ENCODE assay signal across 1 cellular context in the genomic region with DNA sequence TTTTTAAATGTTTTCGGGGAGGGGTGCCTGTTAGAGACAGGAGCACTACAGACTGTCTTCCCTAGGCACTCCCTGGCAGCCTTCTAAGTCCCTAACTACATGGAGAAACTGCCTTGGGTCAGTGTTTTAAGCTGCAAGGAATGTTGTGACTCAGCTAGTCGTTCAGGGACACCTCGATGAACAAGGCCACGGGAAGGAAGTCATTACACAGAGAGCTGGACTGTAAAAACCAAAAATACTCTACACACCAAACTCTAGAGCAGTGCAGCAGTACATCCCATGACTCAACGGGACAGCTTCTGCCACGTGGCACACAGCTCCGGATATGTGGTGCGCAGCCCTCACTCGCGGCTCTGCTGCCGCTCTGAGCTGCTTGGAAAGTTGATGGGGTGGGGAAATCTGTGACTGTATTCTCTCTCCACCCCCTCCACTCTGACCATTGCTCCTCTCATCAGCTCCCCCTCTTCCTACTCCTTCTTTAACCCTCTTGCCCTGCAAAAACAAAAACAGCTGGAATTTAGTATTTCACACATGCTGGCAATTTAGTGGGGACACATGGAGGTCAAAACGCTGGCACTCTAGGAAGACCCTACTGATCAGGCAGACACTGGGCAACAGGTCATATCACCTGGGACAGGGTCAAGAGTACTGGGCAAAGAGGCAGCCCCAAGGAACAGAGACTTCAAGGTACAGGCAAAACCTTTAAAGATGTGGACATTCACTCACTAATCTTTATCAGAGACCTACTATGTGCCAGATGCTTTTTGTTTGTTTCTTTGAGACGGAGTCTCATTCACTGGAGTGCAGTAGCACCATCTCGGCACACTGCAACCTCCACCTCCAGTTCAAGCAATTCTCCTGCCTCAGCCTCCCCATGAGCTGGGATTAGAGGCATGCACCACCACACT.
A peak's percentile ranks its signal among the peaks of the same experiment; 100 is the strongest.
TF ChIP-seq lines count a peak whose summit lies in the region.

No MANE protein-coding gene starts in this region.

TF ChIP-seq in HepG2, 621 proteins besides CTCF, POLR2A, EP300 and RAD21 (continued from another document and continues in another):
- TF ChIP-seq GMEB2 (CRISPR knock-in tag; IDR thresholded peaks at IDR 0.05; ENCODE audit: low read depth): no peak
- TF ChIP-seq ZBTB2 (CRISPR knock-in tag; IDR thresholded peaks at IDR 0.05; ENCODE audit: low read depth): no peak
- TF ChIP-seq FOXA3 (CRISPR knock-in tag; IDR thresholded peaks at IDR 0.05): peak; percentile 12; the same call in 1 of the 2 replicates
- peak; percentile 19; the same call in 1 of the 2 replicates for TF ChIP-seq PPARG (CRISPR knock-in tag; conservative IDR thresholded peaks at IDR 0.05)
- no peak for TF ChIP-seq SRSF4 (IDR thresholded peaks at IDR 0.05; ENCODE audit: low read depth, low read length, poor library complexity, severe bottlenecking)
- peak; percentile 68; the same call in 1 of the 2 replicates for TF ChIP-seq KAT8 (CRISPR knock-in tag; IDR thresholded peaks at IDR 0.05)
- no peak; the same call in none of the 2 replicates for TF ChIP-seq ZNF547 (CRISPR knock-in tag; IDR thresholded peaks at IDR 0.05)
- peak; percentile 69; the same call in 1 of the 2 replicates for TF ChIP-seq CREBL2 (CRISPR knock-in tag; IDR thresholded peaks at IDR 0.05; ENCODE audit: borderline replicate concordance)
- no peak for TF ChIP-seq MAFK (conservative IDR thresholded peaks at IDR 0.05 in 1 of 2, IDR thresholded peaks at IDR 0.05 in 1 of 2; ENCODE audit: low read length in 2 of 2)
- TF ChIP-seq RAD51 (IDR thresholded peaks at IDR 0.05; ENCODE audit: borderline replicate concordance): no peak
- TF ChIP-seq ZNF616 (CRISPR knock-in tag; IDR thresholded peaks at IDR 0.05; ENCODE audit: low read depth): 0 out of 2 replicates have a peak, but pooled peaks have one; percentile 49
- peak; percentile 47; the same call in 1 of the 2 replicates for TF ChIP-seq ZNF607 (CRISPR knock-in tag; IDR thresholded peaks at IDR 0.05; ENCODE audit: borderline replicate concordance)
- no peak for TF ChIP-seq MATR3 (CRISPR knock-in tag; IDR thresholded peaks at IDR 0.05)
- TF ChIP-seq FOXK2 (IDR thresholded peaks at IDR 0.05): no peak
- TF ChIP-seq ZNF678 (CRISPR knock-in tag; IDR thresholded peaks at IDR 0.05): no peak
- TF ChIP-seq CREB1 (IDR thresholded peaks at IDR 0.05): no peak
- TF ChIP-seq CREB1 (CRISPR knock-in tag; IDR thresholded peaks at IDR 0.05): no peak
- no peak for TF ChIP-seq ZFP62 (CRISPR knock-in tag; IDR thresholded peaks at IDR 0.05)
- no peak for TF ChIP-seq GMEB1 (CRISPR knock-in tag; IDR thresholded peaks at IDR 0.05; ENCODE audit: borderline replicate concordance)
- TF ChIP-seq U2AF1 (optimal IDR thresholded peaks at IDR 0.05; ENCODE audit: low read depth, low read length): no peak
- TF ChIP-seq, protein P1, sequence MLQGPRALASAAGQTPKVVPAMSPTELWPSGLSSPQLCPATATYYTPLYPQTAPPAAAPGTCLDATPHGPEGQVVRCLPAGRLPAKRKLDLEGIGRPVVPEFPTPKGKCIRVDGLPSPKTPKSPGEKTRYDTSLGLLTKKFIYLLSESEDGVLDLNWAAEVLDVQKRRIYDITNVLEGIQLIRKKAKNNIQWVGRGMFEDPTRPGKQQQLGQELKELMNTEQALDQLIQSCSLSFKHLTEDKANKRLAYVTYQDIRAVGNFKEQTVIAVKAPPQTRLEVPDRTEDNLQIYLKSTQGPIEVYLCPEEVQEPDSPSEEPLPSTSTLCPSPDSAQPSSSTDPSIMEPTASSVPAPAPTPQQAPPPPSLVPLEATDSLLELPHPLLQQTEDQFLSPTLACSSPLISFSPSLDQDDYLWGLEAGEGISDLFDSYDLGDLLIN (CRISPR knock-in tag; IDR thresholded peaks at IDR 0.05; ENCODE audit: borderline replicate concordance): no peak
- TF ChIP-seq GABPB1 (CRISPR knock-in tag; IDR thresholded peaks at IDR 0.05): 0 out of 2 replicates have a peak, but pooled peaks have one; percentile 32
- TF ChIP-seq SP1 (IDR thresholded peaks at IDR 0.05): no peak
- no peak for TF ChIP-seq SP1 (CRISPR knock-in tag; IDR thresholded peaks at IDR 0.05)
- peak; percentile 93 for TF ChIP-seq MYC (CRISPR knock-in tag; IDR thresholded peaks at IDR 0.05; ENCODE audit: borderline replicate concordance)
- TF ChIP-seq PITX1 (CRISPR knock-in tag; IDR thresholded peaks at IDR 0.05): no peak
- TF ChIP-seq HIC2 (CRISPR knock-in tag; IDR thresholded peaks at IDR 0.05; ENCODE audit: low read depth): no peak
- TF ChIP-seq ZNF891 (CRISPR knock-in tag; IDR thresholded peaks at IDR 0.05): peak; percentile 68; the same call in 1 of the 2 replicates
- TF ChIP-seq ZMYM2 (CRISPR knock-in tag; IDR thresholded peaks at IDR 0.05): 0 out of 2 replicates have a peak, but pooled peaks have one; percentile 14
- no peak; the same call in 1 of the 2 replicates for TF ChIP-seq POLR2AphosphoS5 (IDR thresholded peaks at IDR 0.05; ENCODE audit: low read depth, low read length)
- no peak for TF ChIP-seq YY1 (IDR thresholded peaks at IDR 0.05; ENCODE audit: insufficient read depth, insufficient replicate concordance, low read depth, low read length)
- TF ChIP-seq KDM6A (CRISPR knock-in tag; IDR thresholded peaks at IDR 0.05; ENCODE audit: low read depth): no peak
- 0 out of 2 replicates have a peak, but pooled peaks have one; percentile 63 for TF ChIP-seq ESRRA (CRISPR knock-in tag; IDR thresholded peaks at IDR 0.05; ENCODE audit: low read depth)
- no peak for TF ChIP-seq PCBP2 (optimal IDR thresholded peaks at IDR 0.05; ENCODE audit: low read depth, low read length, poor library complexity, severe bottlenecking)
- no peak for TF ChIP-seq REL (CRISPR knock-in tag; conservative IDR thresholded peaks at IDR 0.05)
- TF ChIP-seq NFRKB (IDR thresholded peaks at IDR 0.05): no peak
- TF ChIP-seq, protein P2, sequence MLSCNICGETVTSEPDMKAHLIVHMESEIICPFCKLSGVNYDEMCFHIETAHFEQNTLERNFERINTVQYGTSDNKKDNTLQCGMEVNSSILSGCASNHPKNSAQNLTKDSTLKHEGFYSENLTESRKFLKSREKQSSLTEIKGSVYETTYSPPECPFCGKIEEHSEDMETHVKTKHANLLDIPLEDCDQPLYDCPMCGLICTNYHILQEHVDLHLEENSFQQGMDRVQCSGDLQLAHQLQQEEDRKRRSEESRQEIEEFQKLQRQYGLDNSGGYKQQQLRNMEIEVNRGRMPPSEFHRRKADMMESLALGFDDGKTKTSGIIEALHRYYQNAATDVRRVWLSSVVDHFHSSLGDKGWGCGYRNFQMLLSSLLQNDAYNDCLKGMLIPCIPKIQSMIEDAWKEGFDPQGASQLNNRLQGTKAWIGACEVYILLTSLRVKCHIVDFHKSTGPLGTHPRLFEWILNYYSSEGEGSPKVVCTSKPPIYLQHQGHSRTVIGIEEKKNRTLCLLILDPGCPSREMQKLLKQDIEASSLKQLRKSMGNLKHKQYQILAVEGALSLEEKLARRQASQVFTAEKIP (CRISPR knock-in tag; IDR thresholded peaks at IDR 0.05; ENCODE audit: borderline replicate concordance): no peak
- TF ChIP-seq MXI1 (IDR thresholded peaks at IDR 0.05; ENCODE audit: borderline replicate concordance, low read depth, low read length): peak; percentile 78; the same call in 1 of the 3 replicates
- no peak for TF ChIP-seq ZNF20 (CRISPR knock-in tag; IDR thresholded peaks at IDR 0.05)
- TF ChIP-seq TP53 (CRISPR knock-in tag; conservative IDR thresholded peaks at IDR 0.05): no peak
- 0 out of 2 replicates have a peak, but pooled peaks have one; percentile 70 for TF ChIP-seq ZNF451 (CRISPR knock-in tag; IDR thresholded peaks at IDR 0.05)
- peak; percentile 45 for TF ChIP-seq MXD4 (CRISPR knock-in tag; IDR thresholded peaks at IDR 0.05)
- no peak for TF ChIP-seq ZMAT3 (CRISPR knock-in tag; conservative IDR thresholded peaks at IDR 0.05)
- no peak for TF ChIP-seq TAF15 (IDR thresholded peaks at IDR 0.05; ENCODE audit: low read depth, low read length, poor library complexity, severe bottlenecking)
- TF ChIP-seq PHF8 (CRISPR knock-in tag; IDR thresholded peaks at IDR 0.05): peak; percentile 40; the same call in 1 of the 2 replicates
- no peak for TF ChIP-seq HMGXB3 (CRISPR knock-in tag; IDR thresholded peaks at IDR 0.05; ENCODE audit: borderline replicate concordance)
- no peak for TF ChIP-seq CCAR2 (optimal IDR thresholded peaks at IDR 0.05; ENCODE audit: low read depth, low read length)
- TF ChIP-seq RARG (CRISPR knock-in tag; IDR thresholded peaks at IDR 0.05; ENCODE audit: low read depth): no peak
- no peak for TF ChIP-seq ZKSCAN5 (CRISPR knock-in tag; IDR thresholded peaks at IDR 0.05)
- TF ChIP-seq ZNF431 (CRISPR knock-in tag; IDR thresholded peaks at IDR 0.05; ENCODE audit: borderline replicate concordance, low read depth): no peak
- TF ChIP-seq ZNF670 (CRISPR knock-in tag; IDR thresholded peaks at IDR 0.05; ENCODE audit: borderline replicate concordance): 0 out of 2 replicates have a peak, but pooled peaks have one; percentile 18
